Comparison of ENCODE assay signal across 17 cellular contexts in genomic region chr5:156971415-156971814, GRCh38. TPM values are rescaled to one million over a fixed set of nuclear protein-coding genes. Genes with fewer than 3 reads are reported as not detected.
A peak's percentile ranks its signal among the peaks of the same experiment; 100 is the strongest.
DNase-seq lines count a peak whose midpoint lies in the region; ATAC-seq, FAIRE-seq and TF ChIP-seq lines count a peak whose summit lies in the region.
"Had no signal": no experiment of that assay in that cellular context is flagged by ENCODE, and none has a peak within 500 bp of the region (broad histone marks: within the 10 kb centered on the region; RNA-seq: fewer than 3 reads in every experiment).

No MANE protein-coding gene starts in this region.

- TF ChIP-seq POLR2A in A549 (IDR thresholded peaks at IDR 0.05; ENCODE audit: low read length), result no peak

- peak in 1 of 2 experiments; percentile 42; a peak in 2 of 6 replicates for ATAC-seq in A549
- peak; percentile 27 for ATAC-seq in mucosa of descending colon
- ATAC-seq in HG03196 (IDR thresholded peaks at IDR 0.05; ENCODE audit: unreplicated experiment), result no peak
- ATAC-seq: HepG2 had no signal

- no peak for TF ChIP-seq EP300 in A549 (IDR thresholded peaks at IDR 0.05)

- WGBS in A549 (ENCODE audit: missing lambda C conversion rate), result 80% methylated on average over 3 of the region's 3 CpGs

- peak overlapping the region; percentile 45; the same call in 2 of the 3 replicates for H3K4me2 ChIP-seq in A549
- H3K4me2 ChIP-seq: KMS-11 had no signal

- DNase-seq in A549 (ENCODE audit: low read depth in 1 of 2, low spot score in 1 of 2) (peak in 1 of 2 experiments; percentile 9), DMS53 (lab: John Stamatoyannopoulos, UW) (peak; percentile 61), RCC 7860 (ENCODE audit: low spot score) (peak; percentile 28), mucosa of descending colon (no peak), NCI-H2029 treated with DMSO at 0.1 percent for 48 hours (lab: John Stamatoyannopoulos, UW) (no peak), mesenteric fat pad (ENCODE audit: low spot score) (no peak)
- DNase-seq: EL, H9, NCI-H1417, NCI-H1930, NCI-H510A treated with DMSO at 0.1 percent for 48 hours, RPMI8226 had no signal

- no peak overlapping the region for H3K4me3 ChIP-seq in A549
- H3K4me3 ChIP-seq in mucosa of descending colon, result no peak overlapping the region

- H3K4me1 ChIP-seq in A549 (peaks cover 19% of the 10 kb centered on the region), mucosa of descending colon (ENCODE audit: low read depth) (no peaks in the 10 kb centered on the region)

- H3K36me3 ChIP-seq in mucosa of descending colon (ENCODE audit: low read depth), result no peaks in the 10 kb centered on the region

- CTCF ChIA-PET in A549 (lab: Yijun Ruan, JAX), result no interaction called here

- POLR2A ChIA-PET in A549 (lab: Yijun Ruan, JAX), result no interaction called here

- intact Hi-C loops in mucosa of descending colon (cut with DNase I, micrococcal nuclease), result no loop called here

- TF ChIP-seq RAD21 in A549 (conservative IDR thresholded peaks at IDR 0.05 in 1 of 2, IDR thresholded peaks at IDR 0.05 in 1 of 2), result no peak

- no peak for TF ChIP-seq CTCF in A549 (IDR thresholded peaks at IDR 0.05)
- no peak for TF ChIP-seq CTCF in mucosa of descending colon (IDR thresholded peaks at IDR 0.05)

- peak overlapping the region; percentile 6 to 49; a peak in 2 of 6 replicates for H3K27ac ChIP-seq in A549
- H3K27ac ChIP-seq: KMS-11 had no signal

- H3K9me3 ChIP-seq in A549 (no peaks in the 10 kb centered on the region), mucosa of descending colon (no peaks in the 10 kb centered on the region)

- FAIRE-seq in A549 (lab: Jason Lieb, UNC) (no peak), RCC 7860 (lab: Jason Lieb, UNC) (peak; percentile 22)
- FAIRE-seq: HepG2 had no signal

TF ChIP-seq in A549, 52 proteins besides CTCF, POLR2A, EP300 and RAD21:
- TF ChIP-seq ELK1 (IDR thresholded peaks at IDR 0.05; ENCODE audit: low read depth, low read length) (no peak), GATA3 (IDR thresholded peaks at IDR 0.05; ENCODE audit: borderline replicate concordance) (no peak), HDAC2 (IDR thresholded peaks at IDR 0.05) (no peak), FOXS1 (CRISPR knock-in tag; IDR thresholded peaks at IDR 0.05) (no peak)

RNA-seq across cellular contexts. Expression of gene TIMD4, which starts 8.4 kb away (rescaled TPM):
- polyA plus RNA-seq in A549 (2011; rRNA removed) (4.6 and 5.7 TPM in 2 replicates), A549 (2017; fragmentation: RNase III; extraction: RNeasy Plus Mini Kit Qiagen cat#74134 plus additional on column Dnase treatment) (2.1 to 2.3 TPM (median 2.3 TPM) in 3 replicates)
- 1.4 TPM in 2 replicates for polyA plus RNA-seq in A549 (2012; cell fraction: cytosol; rRNA removed)
- polyA plus RNA-seq in A549 (2012; cell fraction: nucleus; rRNA removed), result 3.0 and 3.2 TPM in 2 replicates
- 8.0 and 11.0 TPM in 2 replicates for polyA minus RNA-seq in A549 (2011; rRNA and poly(A)+ RNA removed)
- total RNA-seq in mucosa of descending colon (1 to 10 TPM in 1 of 3 donors, under 1 TPM in 2; 0.72 to 4.1 (median 0.73) TPM), mesenteric fat pad (not detected)
- total RNA-seq: H9, HepG2, MCF 10A had no signal
- polyA plus RNA-seq: BJ had no signal

Comparison
In these comparisons a context has a peak if more than half of its experiments do, and no peak if none do; other contexts are left out.
1. DNase-seq: peak in DMS53 (single experiment) and RCC 7860 (single experiment); none in mucosa of descending colon (0 of 3), NCI-H2029 treated with DMSO at 0.1 percent for 48 hours (single experiment) and mesenteric fat pad (single experiment).